ENCODE assay signal across 8 cellular contexts in the genomic region with DNA sequence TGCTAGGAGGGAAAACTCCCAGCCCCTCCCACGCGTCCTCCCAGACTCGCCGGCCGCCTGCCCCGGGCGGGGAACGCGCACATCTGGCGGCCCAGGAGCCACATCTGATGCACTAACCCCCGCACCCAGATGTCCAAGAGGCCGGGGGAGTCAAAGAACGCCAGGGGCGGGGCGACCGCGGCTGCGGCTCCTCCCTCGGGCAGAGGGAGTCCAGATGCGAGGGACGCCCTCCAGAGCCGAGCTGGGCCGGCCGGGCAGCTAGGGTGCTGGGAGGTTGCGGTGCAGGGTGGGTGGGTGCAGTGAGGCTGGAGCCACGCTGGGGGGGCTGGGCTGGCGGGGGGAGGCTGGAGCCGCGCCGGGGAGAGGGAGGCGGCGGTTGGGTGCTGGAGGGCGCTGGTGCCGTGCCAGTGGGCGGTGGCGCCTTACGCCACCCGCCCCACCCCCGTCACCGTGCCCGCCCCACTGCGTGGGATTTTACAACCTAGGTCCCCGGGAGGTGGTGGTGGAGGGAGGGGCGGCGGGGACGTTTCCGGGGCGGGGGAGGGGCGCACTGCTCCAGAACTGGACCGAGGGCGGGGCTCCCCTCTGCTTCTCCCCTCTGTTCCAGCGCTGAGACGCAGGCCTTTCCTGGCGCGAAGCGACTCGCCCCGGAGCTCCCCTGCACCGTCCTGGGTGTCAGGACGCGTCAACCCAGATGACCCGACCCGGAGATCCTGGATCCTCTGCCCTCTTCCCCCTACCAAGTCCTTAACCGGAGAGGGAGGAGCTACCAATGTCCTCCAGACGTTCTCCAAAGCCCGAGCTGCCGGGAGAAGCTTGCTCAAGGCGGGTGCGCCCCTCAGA.
DNase-seq lines count a peak whose midpoint lies in the region; ATAC-seq, FAIRE-seq and TF ChIP-seq lines count a peak whose summit lies in the region.

No MANE protein-coding gene starts in this region.

- H3K27ac ChIP-seq in OCI-LY3 (ENCODE audit: low read length) (peak overlapping the region; percentile 78), esophagus (ENCODE audit: low read depth in 2 of 2, low read length in 1 of 2) (peak overlapping the region; percentile 97 to 99), muscle layer of colon (ENCODE audit: low read depth, low read length) (peak overlapping the region; percentile 99)

- H2AFZ ChIP-seq in OCI-LY3 (ENCODE audit: low read depth, low read length) = peak overlapping the region; percentile 96

- H4K20me1 ChIP-seq in OCI-LY3 (ENCODE audit: insufficient read depth, low read length) = no peaks in the 10 kb centered on the region

- WGBS in esophagus, 2 donors = 0% methylated on average over 46 to 69 of the region's 69 CpGs

- H3K4me1 ChIP-seq in OCI-LY3 (ENCODE audit: low read length) (peaks cover 21% of the 10 kb centered on the region), esophagus (ENCODE audit: control insufficient read depth in 2 of 2, insufficient read depth in 2 of 2, low read length in 1 of 2) (no peaks in the 10 kb centered on the region), muscle layer of colon (ENCODE audit: insufficient read depth, low read length) (peaks cover 28% of the 10 kb centered on the region)

- FAIRE-seq in D721Med (lab: Jason Lieb, UNC) = no peak
- FAIRE-seq in HTR-8/SVneo (lab: Jason Lieb, UNC) = peak; percentile 26

- H3K27me3 ChIP-seq in OCI-LY3 (ENCODE audit: low read depth, low read length) (peaks cover 18% of the 10 kb centered on the region), esophagus (ENCODE audit: control insufficient read depth in 1 of 2, insufficient read depth in 2 of 2, low read length in 2 of 2) (no peaks in the 10 kb centered on the region), muscle layer of colon (ENCODE audit: control insufficient read depth in 1 of 2, insufficient read depth in 2 of 2, low read length in 2 of 2) (no peaks in the 10 kb centered on the region)

- H3K9ac ChIP-seq in OCI-LY3 (ENCODE audit: low read length) = peak overlapping the region; percentile 74
- H3K9ac ChIP-seq in muscle layer of colon (ENCODE audit: low read length) = peak overlapping the region; percentile 94

- H3K4me3 ChIP-seq in OCI-LY3 (ENCODE audit: low read length) (peak overlapping the region; percentile 85), esophagus (ENCODE audit: low read depth in 1 of 2, low read length in 2 of 2) (peak overlapping the region; percentile 58 to 67), muscle layer of colon (ENCODE audit: low read depth in 1 of 2, low read length in 2 of 2) (peak overlapping the region; percentile 56 to 85)

- H3K79me2 ChIP-seq in OCI-LY3 (ENCODE audit: low read length) = no peaks in the 10 kb centered on the region

- no peaks in the 10 kb centered on the region for H3K9me3 ChIP-seq in OCI-LY3 (ENCODE audit: insufficient read depth, low read length)
- no peaks in the 10 kb centered on the region for H3K9me3 ChIP-seq in esophagus (ENCODE audit: control insufficient read depth in 2 of 2, insufficient read depth in 1 of 2, low read depth in 1 of 2, low read length in 1 of 2)
- H3K9me3 ChIP-seq in muscle layer of colon (ENCODE audit: low read length) = no peaks in the 10 kb centered on the region

- DNase-seq in D721Med (ENCODE audit: insufficient read length, low spot score) (peak; percentile 40), HTR-8/SVneo (ENCODE audit: insufficient read length, low spot score) (peak; percentile 86)
- peak; percentile 80 for DNase-seq in activated T-cell treated with anti-CD3 and anti-CD28 coated beads, Interleukin-2, amount 50 U/mL, for 1 hour
- peak; percentile 84 for DNase-seq in stimulated activated CD8-positive, alpha-beta memory T cell treated with anti-CD3 and anti-CD28 coated beads, Interleukin-4, amount 100 ng/mL, for 48 hours

- peak overlapping the region; percentile 99 for H3K4me2 ChIP-seq in OCI-LY3 (ENCODE audit: low read length)

- TF ChIP-seq CTCF in D721Med (IDR thresholded peaks at IDR 0.05; ENCODE audit: insufficient read depth, missing control alignments) = no peak
- no peak for TF ChIP-seq CTCF in OCI-LY3 (IDR thresholded peaks at IDR 0.05; ENCODE audit: low read depth, low read length)

- no peaks in the 10 kb centered on the region for H3K36me3 ChIP-seq in OCI-LY3 (replicated peaks; ENCODE audit: low read depth, low read length)
- H3K36me3 ChIP-seq in esophagus (ENCODE audit: control insufficient read depth in 2 of 2, insufficient read depth in 2 of 2, low read length in 1 of 2) = no peaks in the 10 kb centered on the region
- no peaks in the 10 kb centered on the region for H3K36me3 ChIP-seq in muscle layer of colon (ENCODE audit: insufficient read depth, low read length)

- ATAC-seq in GM21390 (IDR thresholded peaks at IDR 0.05; ENCODE audit: unreplicated experiment) = peak; percentile 57

Comparison
In these comparisons a context has a peak if more than half of its experiments do, and no peak if none do; other contexts are left out.
1. Peak in every context shown above with its lines: DNase-seq, ATAC-seq, H3K4me3 ChIP-seq and H3K27ac ChIP-seq.